ENCODE assay signal across 14 cellular contexts in the genomic region with DNA sequence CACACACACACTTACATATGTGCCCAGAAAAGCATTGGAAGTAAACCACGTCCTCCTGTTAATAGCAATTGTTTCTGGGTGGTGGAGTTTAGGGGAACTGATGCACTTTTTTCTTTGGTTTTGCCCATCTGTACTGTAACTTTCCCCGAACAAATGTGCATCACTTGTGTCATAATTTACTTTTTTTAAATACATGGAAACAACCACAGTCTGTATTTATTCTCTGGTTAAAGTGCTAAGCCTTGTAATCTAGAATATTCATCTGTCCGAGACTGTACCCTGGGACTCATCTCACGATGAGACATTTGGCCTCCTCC.
DNase-seq lines count a peak whose midpoint lies in the region; ATAC-seq and TF ChIP-seq lines count a peak whose summit lies in the region.
"Had no signal": no experiment of that assay in that cellular context is flagged by ENCODE, and none has a peak within 500 bp of the region (broad histone marks: within the 10 kb centered on the region; RNA-seq: fewer than 3 reads in every experiment).

No MANE protein-coding gene starts in this region.

- ATAC-seq in activated T-cell treated with anti-CD3 and anti-CD28 coated beads, Interleukin-2, amount 50 U/mL, for 4 hours: no peak
- ATAC-seq in activated T-helper 17 cell treated with anti-CD3 and anti-CD28 coated beads, Interleukin-2, amount 50 U/mL, for 72 hours (replicated peaks): no peak
- no peak for ATAC-seq in lung (ENCODE audit: insufficient read depth, low FRiP score)
- ATAC-seq: activated CD8-positive, alpha-beta T cell treated with anti-CD3 and anti-CD28 coated beads, Interleukin-2, amount 10 ng/mL, durations not matched to agents 7 days and 5 days; naive thymus-derived CD8-positive, alpha-beta T cell had no signal

- peak overlapping the region; percentile 87 for H3K27ac Mint-ChIP-seq in activated T-cell treated with anti-CD3 and anti-CD28 coated beads, Interleukin-2, amount 50 U/mL, for 24 hours
- peak overlapping the region; percentile 88 for H3K27ac Mint-ChIP-seq in activated T-helper 17 cell treated with anti-CD3 and anti-CD28 coated beads, Interleukin-2, amount 50 U/mL, for 72 hours
- H3K27ac Mint-ChIP-seq: naive thymus-derived CD8-positive, alpha-beta T cell; T-helper 17 cell had no signal

- WGBS in lung, 2 donors: 45 to 47% methylated on average over 4 of the region's 4 CpGs
- 62 to 66% methylated on average over 4 of the region's 4 CpGs for WGBS in thyroid gland, 2 donors

- no peak for TF ChIP-seq POLR2A in thyroid gland (IDR thresholded peaks at IDR 0.05)

- H3K9me3 Mint-ChIP-seq in activated T-cell treated with anti-CD3 and anti-CD28 coated beads, Interleukin-2, amount 50 U/mL, for 24 hours: no peaks in the 10 kb centered on the region
- no peaks in the 10 kb centered on the region for H3K9me3 Mint-ChIP-seq in activated T-cell treated with anti-CD3 and anti-CD28 coated beads, Interleukin-2, amount 50 U/mL, for 4 hours
- H3K9me3 Mint-ChIP-seq in activated T-helper 17 cell treated with anti-CD3 and anti-CD28 coated beads, Interleukin-2, amount 50 U/mL, for 72 hours: no peaks in the 10 kb centered on the region
- H3K9me3 Mint-ChIP-seq: naive thymus-derived CD8-positive, alpha-beta T cell had no signal

- H3K36me3 Mint-ChIP-seq in activated T-cell treated with anti-CD3 and anti-CD28 coated beads, Interleukin-2, amount 50 U/mL, for 24 hours (ENCODE audit: low read depth): no peaks in the 10 kb centered on the region
- H3K36me3 Mint-ChIP-seq in activated T-cell treated with anti-CD3 and anti-CD28 coated beads, Interleukin-2, amount 50 U/mL, for 4 hours (ENCODE audit: insufficient read depth): no peaks in the 10 kb centered on the region
- H3K36me3 Mint-ChIP-seq in activated T-helper 17 cell treated with anti-CD3 and anti-CD28 coated beads, Interleukin-2, amount 50 U/mL, for 72 hours (ENCODE audit: low read depth): no peaks in the 10 kb centered on the region
- H3K36me3 Mint-ChIP-seq: naive thymus-derived CD8-positive, alpha-beta T cell had no signal

- TF ChIP-seq CTCF in lung (IDR thresholded peaks at IDR 0.05; ENCODE audit: control extremely low read depth, extremely low read depth): no peak
- TF ChIP-seq CTCF in thyroid gland (IDR thresholded peaks at IDR 0.05): no peak

- H3K27ac ChIP-seq in lung (ENCODE audit: low read depth in 1 of 2, low read length in 1 of 2) (peak overlapping the region; percentile 69 to 90), thyroid gland (peak overlapping the region; percentile 21 to 67 (median 39))
- H3K27ac ChIP-seq: colonic mucosa, KMS-11 had no signal

- no peak overlapping the region for H3K4me3 Mint-ChIP-seq in activated T-cell treated with anti-CD3 and anti-CD28 coated beads, Interleukin-2, amount 50 U/mL, for 24 hours
- no peak overlapping the region for H3K4me3 Mint-ChIP-seq in activated T-cell treated with anti-CD3 and anti-CD28 coated beads, Interleukin-2, amount 50 U/mL, for 4 hours
- H3K4me3 Mint-ChIP-seq in activated T-helper 17 cell treated with anti-CD3 and anti-CD28 coated beads, Interleukin-2, amount 50 U/mL, for 72 hours: peak overlapping the region; percentile 65
- H3K4me3 Mint-ChIP-seq: activated CD8-positive, alpha-beta T cell treated with anti-CD3 and anti-CD28 coated beads, Interleukin-2, amount 10 ng/mL, durations not matched to agents 7 days and 5 days; naive thymus-derived CD8-positive, alpha-beta T cell; T-helper 17 cell had no signal

- H3K4me1 ChIP-seq in lung (ENCODE audit: control insufficient read depth in 2 of 2, insufficient read depth in 2 of 2, low read length in 2 of 2) (peaks cover 17 to 31% of the 10 kb centered on the region in 2 donors), thyroid gland (peaks cover 2 to 45% of the 10 kb centered on the region in 2 donors)
- H3K4me1 ChIP-seq: colonic mucosa had no signal

- no peaks in the 10 kb centered on the region for H3K27me3 ChIP-seq in lung (ENCODE audit: control insufficient read depth, insufficient read depth)
- H3K27me3 ChIP-seq in thyroid gland: no peaks in the 10 kb centered on the region
- H3K27me3 ChIP-seq: colonic mucosa had no signal

- H3K4me3 ChIP-seq in lung: no peak overlapping the region
- no peak overlapping the region for H3K4me3 ChIP-seq in thyroid gland (replicated peaks in 1 of 3)
- H3K4me3 ChIP-seq: colonic mucosa had no signal

- H3K9me3 ChIP-seq in lung (ENCODE audit: control insufficient read depth in 2 of 2, insufficient read depth in 1 of 2, low read length in 1 of 2) (no peaks in the 10 kb centered on the region), thyroid gland (no peaks in the 10 kb centered on the region)
- H3K9me3 ChIP-seq: colonic mucosa had no signal

- no peak for DNase-seq in activated T-cell treated with anti-CD3 and anti-CD28 coated beads, Interleukin-2, amount 50 U/mL, for 24 hours
- no peak for DNase-seq in activated T-cell treated with anti-CD3 and anti-CD28 coated beads, Interleukin-2, amount 50 U/mL, for 4 hours
- DNase-seq in lung (ENCODE audit: low spot score) (no peak), thyroid gland (no peak), NOMO-1 treated with DMSO at 0.1 percent for 48 hours (lab: John Stamatoyannopoulos, UW; ENCODE audit: unreplicated experiment) (no peak)
- DNase-seq in effector CD8-positive, alpha-beta T cell (lab: John Stamatoyannopoulos, UW): no peak
- no peak for DNase-seq in activated naive CD4-positive, alpha-beta T cell treated with anti-CD3 and anti-CD28 coated beads, Interleukin-2, amount 50 U/mL, for 16 hours
- DNase-seq: naive thymus-derived CD8-positive, alpha-beta T cell; NCI-H2081 treated with DMSO at 0.1 percent for 48 hours; T-helper 17 cell had no signal

- H3K27me3 Mint-ChIP-seq in activated T-cell treated with anti-CD3 and anti-CD28 coated beads, Interleukin-2, amount 50 U/mL, for 24 hours: peaks cover 15% of the 10 kb centered on the region
- peaks cover 2% of the 10 kb centered on the region for H3K27me3 Mint-ChIP-seq in activated T-cell treated with anti-CD3 and anti-CD28 coated beads, Interleukin-2, amount 50 U/mL, for 4 hours (ENCODE audit: low read depth)
- no peaks in the 10 kb centered on the region for H3K27me3 Mint-ChIP-seq in activated T-helper 17 cell treated with anti-CD3 and anti-CD28 coated beads, Interleukin-2, amount 50 U/mL, for 72 hours

- peaks cover 30% of the 10 kb centered on the region for H3K4me1 Mint-ChIP-seq in activated T-cell treated with anti-CD3 and anti-CD28 coated beads, Interleukin-2, amount 50 U/mL, for 24 hours (ENCODE audit: low read depth)
- peaks cover 6% of the 10 kb centered on the region for H3K4me1 Mint-ChIP-seq in activated T-cell treated with anti-CD3 and anti-CD28 coated beads, Interleukin-2, amount 50 U/mL, for 4 hours (ENCODE audit: low read depth)
- peaks cover 21% of the 10 kb centered on the region for H3K4me1 Mint-ChIP-seq in activated T-helper 17 cell treated with anti-CD3 and anti-CD28 coated beads, Interleukin-2, amount 50 U/mL, for 72 hours

- no peaks in the 10 kb centered on the region for H3K36me3 ChIP-seq in lung (ENCODE audit: control insufficient read depth in 2 of 2, insufficient read depth in 2 of 2, low read length in 2 of 2)
- H3K36me3 ChIP-seq in thyroid gland: no peaks in the 10 kb centered on the region
- H3K36me3 ChIP-seq: colonic mucosa had no signal

- intact Hi-C loops in thyroid gland (cut with DNase I): no loop called here
